13 cellular contexts compared by ENCODE assay signal in genomic region chr5:43386960-43387362, GRCh38. TPM values are rescaled to one million over a fixed set of nuclear protein-coding genes. Genes with fewer than 3 reads are reported as not detected.
DNase-seq lines count a peak whose midpoint lies in the region; ATAC-seq, FAIRE-seq and TF ChIP-seq lines count a peak whose summit lies in the region.
"Had no signal": no experiment of that assay in that cellular context is flagged by ENCODE, and none has a peak within 500 bp of the region (broad histone marks: within the 10 kb centered on the region; RNA-seq: fewer than 3 reads in every experiment).

No MANE protein-coding gene starts in this region.

- H3K9me3 Mint-ChIP-seq in activated T-cell treated with anti-CD3 and anti-CD28 coated beads, Interleukin-2, amount 50 U/mL, for 24 hours = no peaks in the 10 kb centered on the region
- no peaks in the 10 kb centered on the region for H3K9me3 Mint-ChIP-seq in activated CD4-positive, alpha-beta memory T cell treated with anti-CD3 and anti-CD28 coated beads, Interleukin-2, amount 10 ng/mL, durations not matched to agents 7 days and 5 days
- H3K9me3 Mint-ChIP-seq: activated naive CD8-positive, alpha-beta T cell treated with anti-CD3 and anti-CD28 coated beads, Interleukin-2, amount 50 U/mL, for 24 hours; effector memory CD8-positive, alpha-beta T cell; naive B cell had no signal

- DNase-seq in activated T-cell treated with anti-CD3 and anti-CD28 coated beads, Interleukin-2, amount 50 U/mL, for 24 hours = no peak
- DNase-seq in activated T-cell treated with anti-CD3 and anti-CD28 coated beads, Interleukin-2, amount 50 U/mL, for 48 hours = no peak
- DNase-seq in keratinocyte (ENCODE audit: low read depth, low spot score) (no peak), G401 (ENCODE audit: low spot score) (no peak), amniotic stem cell (lab: John Stamatoyannopoulos, UW) (no peak)
- no peak for DNase-seq in activated CD4-positive, alpha-beta memory T cell treated with anti-CD3 and anti-CD28 coated beads, Interleukin-2, amount 10 ng/mL, durations not matched to agents 7 days and 5 days
- DNase-seq: activated naive CD8-positive, alpha-beta T cell treated with anti-CD3 and anti-CD28 coated beads, Interleukin-2, amount 50 U/mL, for 24 hours; effector memory CD8-positive, alpha-beta T cell; naive B cell; NCI-H1930; stimulated activated naive CD4-positive, alpha-beta T cell had no signal

- H3K79me2 ChIP-seq in keratinocyte (ENCODE audit: control insufficient read depth, insufficient read depth, low read length) = no peaks in the 10 kb centered on the region

- no peaks in the 10 kb centered on the region for H3K9me1 ChIP-seq in keratinocyte (ENCODE audit: control insufficient read depth, extremely low read depth, insufficient read depth, low read length)

- H3K4me1 ChIP-seq in keratinocyte (ENCODE audit: control insufficient read depth, extremely low read depth, insufficient read depth, low read length) = peaks cover 13% of the 10 kb centered on the region

- H3K4me1 Mint-ChIP-seq in activated T-cell treated with anti-CD3 and anti-CD28 coated beads, Interleukin-2, amount 50 U/mL, for 24 hours (ENCODE audit: low read depth) = peaks cover 41% of the 10 kb centered on the region
- peaks cover 24% of the 10 kb centered on the region for H3K4me1 Mint-ChIP-seq in activated CD4-positive, alpha-beta memory T cell treated with anti-CD3 and anti-CD28 coated beads, Interleukin-2, amount 10 ng/mL, durations not matched to agents 7 days and 5 days

- H3K36me3 Mint-ChIP-seq in activated T-cell treated with anti-CD3 and anti-CD28 coated beads, Interleukin-2, amount 50 U/mL, for 24 hours (ENCODE audit: low read depth) = peaks cover 56% of the 10 kb centered on the region
- H3K36me3 Mint-ChIP-seq in activated CD4-positive, alpha-beta memory T cell treated with anti-CD3 and anti-CD28 coated beads, Interleukin-2, amount 10 ng/mL, durations not matched to agents 7 days and 5 days (ENCODE audit: low read depth) = peaks cover 48% of the 10 kb centered on the region

- POLR2A ChIA-PET in activated CD4-positive, alpha-beta memory T cell treated with anti-CD3 and anti-CD28 coated beads, Interleukin-2, amount 10 ng/mL, durations not matched to agents 7 days and 5 days (lab: Charles Lee) = interaction anchor here (1.2 kb wide), 1 partner anchor 97 kb away, joined by 4 read pairs; no protein-coding TSS in a partner anchor

- dilution Hi-C loops in keratinocyte (cut with MboI; ENCODE audit: extremely low pct_ligation_motif_present, low sequenced_read_pairs) = no loop called here

- peak; percentile 66 for ATAC-seq in GM21390 (IDR thresholded peaks at IDR 0.05; ENCODE audit: unreplicated experiment)
- peak; percentile 61 for ATAC-seq in HG03439 (IDR thresholded peaks at IDR 0.05; ENCODE audit: unreplicated experiment)
- ATAC-seq: activated naive CD8-positive, alpha-beta T cell treated with anti-CD3 and anti-CD28 coated beads, Interleukin-2, amount 50 U/mL, for 24 hours; effector memory CD8-positive, alpha-beta T cell had no signal

- peak overlapping the region; percentile 65 for H3K27ac Mint-ChIP-seq in activated T-cell treated with anti-CD3 and anti-CD28 coated beads, Interleukin-2, amount 50 U/mL, for 24 hours
- no peak overlapping the region for H3K27ac Mint-ChIP-seq in activated CD4-positive, alpha-beta memory T cell treated with anti-CD3 and anti-CD28 coated beads, Interleukin-2, amount 10 ng/mL, durations not matched to agents 7 days and 5 days
- H3K27ac Mint-ChIP-seq: activated naive CD8-positive, alpha-beta T cell treated with anti-CD3 and anti-CD28 coated beads, Interleukin-2, amount 50 U/mL, for 24 hours had no signal

- H3K9ac ChIP-seq in keratinocyte (ENCODE audit: control insufficient read depth, extremely low read depth, insufficient read depth, low read length) = no peak overlapping the region

- CTCF ChIA-PET in activated CD4-positive, alpha-beta memory T cell treated with anti-CD3 and anti-CD28 coated beads, Interleukin-2, amount 10 ng/mL, durations not matched to agents 7 days and 5 days (lab: Charles Lee) = interaction anchor here (1.0 to 5.4 kb wide), 3 partner anchors 11 to 281 kb away, joined by 3 to 25 read pairs (median 7); no protein-coding TSS in a partner anchor

- no peaks in the 10 kb centered on the region for H3K36me3 ChIP-seq in keratinocyte (ENCODE audit: control insufficient read depth in 2 of 2, extremely low read depth in 1 of 2, insufficient read depth in 2 of 2, low read length in 2 of 2)

- no peak overlapping the region for H3K4me3 ChIP-seq in keratinocyte (ENCODE audit: control insufficient read depth in 2 of 3, extremely low read depth in 1 of 3, insufficient read depth in 2 of 3, low read depth in 1 of 3, low read length in 3 of 3)

- TF ChIP-seq CTCF in keratinocyte (optimal IDR thresholded peaks at IDR 0.05 in 1 of 3, IDR thresholded peaks at IDR 0.05 in 1 of 3, conservative IDR thresholded peaks at IDR 0.05 in 1 of 3; ENCODE audit: extremely low read depth in 1 of 3, insufficient read depth in 2 of 3, low read length in 3 of 3) = peak in 2 of 3 experiments; percentile 28 to 66

- in situ Hi-C loops in G401 (cut with HindIII; ENCODE audit: low sequenced_read_pairs) = no loop called here

- H3K27me3 Mint-ChIP-seq in activated T-cell treated with anti-CD3 and anti-CD28 coated beads, Interleukin-2, amount 50 U/mL, for 24 hours = no peaks in the 10 kb centered on the region
- no peaks in the 10 kb centered on the region for H3K27me3 Mint-ChIP-seq in activated CD4-positive, alpha-beta memory T cell treated with anti-CD3 and anti-CD28 coated beads, Interleukin-2, amount 10 ng/mL, durations not matched to agents 7 days and 5 days
- H3K27me3 Mint-ChIP-seq: activated naive CD8-positive, alpha-beta T cell treated with anti-CD3 and anti-CD28 coated beads, Interleukin-2, amount 50 U/mL, for 24 hours; effector memory CD8-positive, alpha-beta T cell; naive B cell had no signal

- no peak overlapping the region for H3K27ac ChIP-seq in keratinocyte (ENCODE audit: control insufficient read depth, insufficient read depth, low read length)

- H4K20me1 ChIP-seq in keratinocyte (ENCODE audit: control insufficient read depth, extremely low read depth, insufficient read depth, low read length) = no peaks in the 10 kb centered on the region

- no peak overlapping the region for H3K4me2 ChIP-seq in keratinocyte (ENCODE audit: control insufficient read depth, extremely low read depth, insufficient read depth, low read depth, low read length)

- no peaks in the 10 kb centered on the region for H3K9me3 ChIP-seq in keratinocyte (ENCODE audit: control insufficient read depth, low read depth, low read length)

- no peak overlapping the region for H2AFZ ChIP-seq in keratinocyte (ENCODE audit: control insufficient read depth, low read length)

- FAIRE-seq in keratinocyte (lab: Jason Lieb, UNC) = peak; percentile 69

- H3K27me3 ChIP-seq in keratinocyte (ENCODE audit: control insufficient read depth, extremely low read depth, insufficient read depth, low read length) = no peaks in the 10 kb centered on the region

- H3K4me3 Mint-ChIP-seq in activated T-cell treated with anti-CD3 and anti-CD28 coated beads, Interleukin-2, amount 50 U/mL, for 24 hours = no peak overlapping the region
- H3K4me3 Mint-ChIP-seq in activated CD4-positive, alpha-beta memory T cell treated with anti-CD3 and anti-CD28 coated beads, Interleukin-2, amount 10 ng/mL, durations not matched to agents 7 days and 5 days = no peak overlapping the region
- H3K4me3 Mint-ChIP-seq: activated naive CD8-positive, alpha-beta T cell treated with anti-CD3 and anti-CD28 coated beads, Interleukin-2, amount 50 U/mL, for 24 hours; effector memory CD8-positive, alpha-beta T cell; naive B cell had no signal

RNA-seq across cellular contexts. Expression of gene CCL28, which starts 25.2 kb away (rescaled TPM):
- 1.5 to 2.2 TPM (median 1.9 TPM) in 3 replicates for polyA plus RNA-seq in keratinocyte
- polyA plus RNA-seq in keratinocyte (2011; ENCODE audit: low read depth) = 0.76 TPM
- polyA plus RNA-seq in keratinocyte (2011; cell fraction: cytosol; rRNA removed) = 0.86 and 1.5 TPM in 2 replicates
- polyA plus RNA-seq in keratinocyte (2011; cell fraction: nucleus; rRNA removed) = 2.2 and 2.4 TPM in 2 replicates
- polyA plus RNA-seq in keratinocyte (2012; ENCODE audit: low replicate concordance) = 1.1 and 1.3 TPM in 2 replicates
- 0.23 to 1.5 TPM (median 1.4 TPM) in 3 replicates for polyA minus RNA-seq in keratinocyte
- 1.2 TPM for polyA minus RNA-seq in keratinocyte (2011; cell fraction: cytosol; rRNA and poly(A)+ RNA removed)
- polyA minus RNA-seq in keratinocyte (2011; cell fraction: nucleus; rRNA and poly(A)+ RNA removed) = 0.53 and 1.7 TPM in 2 replicates
- total RNA-seq in G401 (2014; rRNA removed; shearing (Covaris generic)) = not detected in 2 replicates
- 10 to 100 TPM; 12.2 to 16.8 TPM for total RNA-seq in activated CD4-positive, alpha-beta memory T cell treated with anti-CD3 and anti-CD28 coated beads, Interleukin-2, amount 10 ng/mL, durations not matched to agents 7 days and 5 days

Comparison
In these comparisons a context has a peak if more than half of its experiments do, and no peak if none do; other contexts are left out.
1. RNA of gene CCL28, which starts 25.2 kb away (total RNA-seq): 12.2 to 16.8 TPM in activated CD4-positive, alpha-beta memory T cell treated with anti-CD3 and anti-CD28 coated beads, Interleukin-2, amount 10 ng/mL, durations not matched to agents 7 days and 5 days; not detected in G401; every median in the first group is over 10 times any median in the second.